ENCODE assay signal across 8 cellular contexts in the genomic region with DNA sequence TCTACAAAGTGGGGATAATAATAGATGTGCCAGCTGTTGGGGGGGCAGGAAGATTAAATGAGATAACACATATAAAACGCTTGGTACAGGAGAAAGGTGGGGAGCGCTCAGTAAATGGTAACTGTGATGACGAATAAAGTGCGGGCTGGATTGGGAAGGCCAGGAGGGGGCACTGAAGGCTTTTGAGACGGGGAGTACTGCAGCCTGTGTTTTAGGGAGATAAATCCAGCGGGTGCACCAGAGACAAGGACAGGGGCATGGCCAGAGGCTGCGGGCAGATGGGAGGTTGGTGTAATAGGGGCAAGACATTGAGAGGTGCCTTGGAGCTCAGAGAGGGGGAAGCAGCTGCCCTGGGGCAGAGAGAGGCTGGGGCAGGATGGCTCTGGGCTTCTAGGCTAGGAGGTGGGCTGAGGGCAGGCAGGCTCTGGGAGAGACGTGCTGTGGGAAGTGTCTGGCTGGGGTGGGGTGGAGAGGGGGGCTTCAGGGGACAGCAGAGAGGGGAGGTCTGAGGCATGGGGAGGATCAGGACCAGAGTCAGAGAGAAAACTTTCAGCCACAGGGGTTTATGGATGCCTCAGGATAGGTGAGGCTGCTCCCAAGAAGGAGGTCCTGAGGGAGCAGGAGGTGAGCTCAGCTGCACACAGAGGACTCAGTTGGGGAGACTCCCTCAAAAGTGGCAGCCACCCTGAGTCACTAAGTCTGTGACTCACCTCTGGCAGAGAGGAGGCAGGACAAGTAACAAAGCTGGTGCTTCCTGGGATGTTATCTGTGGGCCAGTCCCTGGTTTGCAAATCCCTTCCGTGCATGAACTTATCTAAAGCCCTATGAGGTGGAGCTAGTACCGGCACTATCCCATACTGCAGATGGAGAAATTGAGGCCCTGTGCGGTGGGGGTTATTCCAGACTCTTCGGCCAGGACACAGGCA. TPM values are rescaled to one million over a fixed set of nuclear protein-coding genes. Genes with fewer than 3 reads are reported as not detected.
DNase-seq lines count a peak whose midpoint lies in the region; ATAC-seq and TF ChIP-seq lines count a peak whose summit lies in the region.

No MANE protein-coding gene starts in this region.

- CTCF ChIA-PET in activated CD4-positive, alpha-beta T cell treated with anti-CD3 and anti-CD28 coated beads, Interleukin-2, amount 10 ng/mL, durations not matched to agents 7 days and 5 days (lab: Charles Lee), result interaction anchor here (0.8 to 9.2 kb wide), 21 partner anchors 9 to 130 kb away, joined by 3 to 121 read pairs (median 5); partner anchors contain the start of gene PTMA

- peak; percentile 72 for DNase-seq in D341Med (ENCODE audit: low spot score)
- peak; percentile 52 for DNase-seq in activated CD4-positive, alpha-beta T cell treated with anti-CD3 and anti-CD28 coated beads, Interleukin-2, amount 10 ng/mL, durations not matched to agents 7 days and 5 days
- peak in 2 of 3 donors; percentile 26 to 31 for DNase-seq in effector memory CD4-positive, alpha-beta T cell
- no peak for DNase-seq in natural killer cell
- peak; percentile 48 for DNase-seq in transverse colon
- DNase-seq in NCI-H774 (lab: John Stamatoyannopoulos, UW), result no peak

- no peak overlapping the region for H2AFZ ChIP-seq in Loucy (ENCODE audit: low read length)

- H3K27me3 ChIP-seq in Loucy (ENCODE audit: insufficient read depth, low read length, poor library complexity, severe bottlenecking) (no peaks in the 10 kb centered on the region), transverse colon (no peaks in the 10 kb centered on the region)
- no peaks in the 10 kb centered on the region for H3K27me3 ChIP-seq in effector memory CD4-positive, alpha-beta T cell (replicated peaks; ENCODE audit: control insufficient read depth, insufficient read depth, low read length, poor library complexity, severe bottlenecking)

- peak overlapping the region; percentile 91 for H3K4me2 ChIP-seq in Loucy (ENCODE audit: low read depth, low read length, poor library complexity, severe bottlenecking)

- H3K9me3 Mint-ChIP-seq in activated CD4-positive, alpha-beta T cell treated with anti-CD3 and anti-CD28 coated beads, Interleukin-2, amount 10 ng/mL, durations not matched to agents 7 days and 5 days, result no peaks in the 10 kb centered on the region
- no peaks in the 10 kb centered on the region for H3K9me3 Mint-ChIP-seq in natural killer cell

- in situ Hi-C loops in transverse colon (cut with MboI; ENCODE audit: low pct_ligation_motif_present in 1 of 4, low pct_unique_long_range_greater_than_20kb in 1 of 4, low sequenced_read_pairs in 3 of 4), result loop anchor here (5.0 to 10.0 kb wide), 4 partner anchors 53 to 66 kb away; no protein-coding TSS in a partner anchor

- H3K79me2 ChIP-seq in Loucy (ENCODE audit: insufficient read depth, low read length), result peaks cover 27% of the 10 kb centered on the region

- no peak overlapping the region for H3K4me3 Mint-ChIP-seq in activated CD4-positive, alpha-beta T cell treated with anti-CD3 and anti-CD28 coated beads, Interleukin-2, amount 10 ng/mL, durations not matched to agents 7 days and 5 days
- H3K4me3 Mint-ChIP-seq in natural killer cell, result peak overlapping the region; percentile 4

- H3K36me3 Mint-ChIP-seq in activated CD4-positive, alpha-beta T cell treated with anti-CD3 and anti-CD28 coated beads, Interleukin-2, amount 10 ng/mL, durations not matched to agents 7 days and 5 days (ENCODE audit: low read depth), result no peaks in the 10 kb centered on the region
- no peaks in the 10 kb centered on the region for H3K36me3 Mint-ChIP-seq in natural killer cell

- no peaks in the 10 kb centered on the region for H4K20me1 ChIP-seq in Loucy (ENCODE audit: insufficient read depth, low read length, poor library complexity, severe bottlenecking)

- POLR2A ChIA-PET in activated CD4-positive, alpha-beta T cell treated with anti-CD3 and anti-CD28 coated beads, Interleukin-2, amount 10 ng/mL, durations not matched to agents 7 days and 5 days (lab: Charles Lee), result interaction anchor here (0.7 to 1.5 kb wide), 3 partner anchors 64 to 174 kb away, joined by 3 read pairs; partner anchors contain the start of gene COPS7B

- peak in 1 of 3 donors; percentile 24 for ATAC-seq in natural killer cell
- ATAC-seq in HG03378 (IDR thresholded peaks at IDR 0.05; ENCODE audit: unreplicated experiment), result no peak

- H3K9me3 ChIP-seq in Loucy (ENCODE audit: insufficient read depth, low read depth, low read length) (no peaks in the 10 kb centered on the region), transverse colon (no peaks in the 10 kb centered on the region)
- no peaks in the 10 kb centered on the region for H3K9me3 ChIP-seq in effector memory CD4-positive, alpha-beta T cell (ENCODE audit: control insufficient read depth, low read length)

- intact Hi-C loops in natural killer cell (cut with micrococcal nuclease), result loop anchor here (1.0 to 5.0 kb wide), 3 partner anchors 51 to 104 kb away; no protein-coding TSS in a partner anchor
- intact Hi-C loops in transverse colon (cut with DNase I; ENCODE audit: low total_unique reads), result loop anchor here (2.0 kb wide), 2 partner anchors 61 to 99 kb away; no protein-coding TSS in a partner anchor

- H3K4me1 ChIP-seq in Loucy (ENCODE audit: insufficient read depth, low read length, poor library complexity, severe bottlenecking), result peaks cover 31% of the 10 kb centered on the region
- peaks cover 29% of the 10 kb centered on the region for H3K4me1 ChIP-seq in effector memory CD4-positive, alpha-beta T cell (ENCODE audit: control insufficient read depth, insufficient read depth, low read length, poor library complexity, severe bottlenecking)
- peaks cover 27 to 51% (median 49%) of the 10 kb centered on the region in 4 donors for H3K4me1 ChIP-seq in transverse colon

- no peak for TF ChIP-seq POLR2A in transverse colon (IDR thresholded peaks at IDR 0.05)

- no peaks in the 10 kb centered on the region for H3K9me2 ChIP-seq in Loucy (replicated peaks; ENCODE audit: low read depth, low read length)

- H3K27me3 Mint-ChIP-seq in activated CD4-positive, alpha-beta T cell treated with anti-CD3 and anti-CD28 coated beads, Interleukin-2, amount 10 ng/mL, durations not matched to agents 7 days and 5 days, result no peaks in the 10 kb centered on the region
- H3K27me3 Mint-ChIP-seq in natural killer cell (ENCODE audit: low read depth in 2 of 2), result peaks cover 0 to 20% of the 10 kb centered on the region in 2 donors

- TF ChIP-seq CTCF in Loucy (conservative IDR thresholded peaks at IDR 0.05; ENCODE audit: low read length) (peak; percentile 69), natural killer cell (IDR thresholded peaks at IDR 0.05) (no peak), transverse colon (IDR thresholded peaks at IDR 0.05) (peak in 4 of 5 experiments; percentile 11 to 25 (median 18))

- peaks cover 3% of the 10 kb centered on the region; the same call in 1 of the 2 replicates for H3F3A ChIP-seq in Loucy (ENCODE audit: low read depth)

- no peak for TF ChIP-seq EP300 in transverse colon (IDR thresholded peaks at IDR 0.05; ENCODE audit: low read depth)

- H3K36me3 ChIP-seq in Loucy (ENCODE audit: insufficient read depth, low read length) (no peaks in the 10 kb centered on the region), transverse colon (no peaks in the 10 kb centered on the region)
- H3K36me3 ChIP-seq in effector memory CD4-positive, alpha-beta T cell (ENCODE audit: control insufficient read depth, insufficient read depth, low read length), result no peaks in the 10 kb centered on the region

- H3K9ac ChIP-seq in Loucy (ENCODE audit: low read depth, low read length, poor library complexity, severe bottlenecking), result peak overlapping the region; percentile 99

- H3K4me3 ChIP-seq in Loucy (ENCODE audit: low read length, poor library complexity, severe bottlenecking), result peak overlapping the region; percentile 91
- no peak overlapping the region for H3K4me3 ChIP-seq in effector memory CD4-positive, alpha-beta T cell (ENCODE audit: insufficient read depth, low read depth, low read length, poor library complexity, severe bottlenecking)
- H3K4me3 ChIP-seq in transverse colon, result no peak overlapping the region

- peaks cover 49% of the 10 kb centered on the region for H3K4me1 Mint-ChIP-seq in activated CD4-positive, alpha-beta T cell treated with anti-CD3 and anti-CD28 coated beads, Interleukin-2, amount 10 ng/mL, durations not matched to agents 7 days and 5 days
- H3K4me1 Mint-ChIP-seq in natural killer cell, result peaks cover 11 to 25% of the 10 kb centered on the region in 2 donors

- no peak overlapping the region for H3K27ac ChIP-seq in effector memory CD4-positive, alpha-beta T cell (ENCODE audit: insufficient read depth, low read length, poor library complexity, severe bottlenecking)
- H3K27ac ChIP-seq in transverse colon, result peak overlapping the region; percentile 93 to 98 (median 94)

- WGBS in transverse colon (ENCODE audit: low coverage in 1 of 2), 2 donors, result 32 to 62% methylated on average over 6 to 12 of the region's 12 CpGs

- peak overlapping the region; percentile 97 for H3K27ac Mint-ChIP-seq in activated CD4-positive, alpha-beta T cell treated with anti-CD3 and anti-CD28 coated beads, Interleukin-2, amount 10 ng/mL, durations not matched to agents 7 days and 5 days
- peak overlapping the region in 1 of 2 donors; percentile 74 for H3K27ac Mint-ChIP-seq in natural killer cell

RNA-seq across cellular contexts. Expression of gene TEX44, which starts 18.9 kb away (rescaled TPM):
- not detected for total RNA-seq in activated CD4-positive, alpha-beta T cell treated with anti-CD3 and anti-CD28 coated beads, Interleukin-2, amount 10 ng/mL, durations not matched to agents 7 days and 5 days
- total RNA-seq in natural killer cell, result not detected
- total RNA-seq in transverse colon, result not detected

Comparison
In these comparisons a context has a peak if more than half of its experiments do, and no peak if none do; other contexts are left out.
1. DNase-seq: peak in D341Med (single experiment), activated CD4-positive, alpha-beta T cell treated with anti-CD3 and anti-CD28 coated beads, Interleukin-2, amount 10 ng/mL, durations not matched to agents 7 days and 5 days (single experiment), effector memory CD4-positive, alpha-beta T cell (2 of 3) and transverse colon (single experiment); none in natural killer cell (single experiment) and NCI-H774 (single experiment).